8 cellular contexts compared by ENCODE assay signal in genomic region chr18:21598726-21599584, GRCh38. TPM values are rescaled to one million over a fixed set of nuclear protein-coding genes. Genes with fewer than 3 reads are reported as not detected.
DNase-seq lines count a peak whose midpoint lies in the region; ATAC-seq, FAIRE-seq and TF ChIP-seq lines count a peak whose summit lies in the region.

No MANE protein-coding gene starts in this region.

- H3K36me3 ChIP-seq in Panc1 (ENCODE audit: control insufficient read depth, insufficient read depth, low read length): peaks cover 12% of the 10 kb centered on the region
- H3K36me3 ChIP-seq in pancreas: no peaks in the 10 kb centered on the region

- WGBS in pancreas, 2 donors: 42 to 43% methylated on average over 18 of the region's 18 CpGs

- H3K27ac ChIP-seq in Panc1 (ENCODE audit: low read length) (peak overlapping the region; percentile 90), pancreas (peak overlapping the region in 2 of 4 donors; percentile 98)

- no peak for ATAC-seq in Panc1
- no peak for ATAC-seq in pancreas
- ATAC-seq in GM18868 (IDR thresholded peaks at IDR 0.05; ENCODE audit: unreplicated experiment): no peak
- ATAC-seq in GM18498 (IDR thresholded peaks at IDR 0.05; ENCODE audit: unreplicated experiment): no peak

- H3K4me3 ChIP-seq in Panc1 (ENCODE audit: low read depth in 2 of 2, low read length in 2 of 2) (peak overlapping the region; percentile 90 to 94), epithelial cell of esophagus (ENCODE audit: low read length) (peak overlapping the region; percentile 94), pancreas (peak overlapping the region; percentile 76 to 95 (median 84))

- TF ChIP-seq CTCF in Panc1 (IDR thresholded peaks at IDR 0.05): no peak
- TF ChIP-seq CTCF in epithelial cell of esophagus (IDR thresholded peaks at IDR 0.05; ENCODE audit: insufficient read depth, low read depth, low read length, missing control alignments): no peak
- no peak for TF ChIP-seq CTCF in pancreas (IDR thresholded peaks at IDR 0.05)

- in situ Hi-C loops in Panc1 (cut with HindIII; ENCODE audit: low pct_unique_long_range_greater_than_20kb, low sequenced_read_pairs): no loop called here

- H3K4me1 ChIP-seq in Panc1 (ENCODE audit: control insufficient read depth, insufficient read depth, low read length) (peaks cover 10% of the 10 kb centered on the region; the same call in 1 of the 2 replicates), pancreas (peaks cover 0 to 10% (median 5%) of the 10 kb centered on the region in 3 donors)

- no TSS peak for BruUV-seq in Panc1 (replicated peaks; lab: Mats Ljungman, UMichigan)

- H3K9me3 ChIP-seq in Panc1 (ENCODE audit: control insufficient read depth, insufficient read depth, low read depth, low read length) (no peaks in the 10 kb centered on the region), pancreas (no peaks in the 10 kb centered on the region)

- intact Hi-C loops in Panc1 (cut with micrococcal nuclease; ENCODE audit: unreplicated experiment): no loop called here
- intact Hi-C loops in pancreas (cut with DNase I): no loop called here

- no peak for FAIRE-seq in pancreas (lab: Jason Lieb, UNC)

- CTCF ChIA-PET in Panc1 (lab: Charles Lee): no interaction called here

- DNase-seq in SIG-M5 treated with dmso at 0.1 percent for 504 hours (lab: John Stamatoyannopoulos, UW; ENCODE audit: unreplicated experiment) (peak; percentile 39), SIG-M5 (lab: John Stamatoyannopoulos, UW) (no peak), Panc1 (ENCODE audit: low read depth, low spot score) (no peak), epithelial cell of esophagus (ENCODE audit: low read depth) (peak; percentile 36), pancreas (peak in 1 of 6 donors; percentile 38)
- DNase-seq in stimulated activated CD4-positive, alpha-beta T cell treated with anti-CD3 and anti-CD28 coated beads, Interleukin-4, amount 100 ng/mL, for 4 hours: no peak

- H3K27me3 ChIP-seq in Panc1 (ENCODE audit: control insufficient read depth, insufficient read depth, low read length): no peaks in the 10 kb centered on the region
- H3K27me3 ChIP-seq in pancreas: no peaks in the 10 kb centered on the region

- POLR2A ChIA-PET in Panc1 (lab: Charles Lee): no interaction called here

RNA-seq across cellular contexts. Expression of gene ESCO1, which starts 1.5 kb away (rescaled TPM):
- total RNA-seq in Panc1 (2021; ENCODE audit: unreplicated experiment): 15.4 TPM
- 5.5 TPM for polyA plus RNA-seq in Panc1 (2012; ENCODE audit: insufficient read length)
- total RNA-seq in pancreas: 10 to 100 TPM in 1 of 6 donors, 1 to 10 TPM in 5; 5.3 to 10.5 (median 5.8) TPM
- polyA plus RNA-seq in pancreas: 1 to 10 TPM; 6.8 to 8.1 TPM

RNA-seq across cellular contexts. Expression of gene SNRPD1, which starts 13.2 kb away (rescaled TPM):
- total RNA-seq in Panc1 (2021; ENCODE audit: unreplicated experiment): 94.2 TPM
- 118 TPM for polyA plus RNA-seq in Panc1 (2012; ENCODE audit: insufficient read length)
- total RNA-seq in pancreas: 10 to 100 TPM in 4 of 6 donors, 1 to 10 TPM in 2; 6.6 to 17.5 (median 15.4) TPM
- 10 to 100 TPM in 1 of 2 donors, 1 to 10 TPM in 1; 5.4 to 11.6 TPM for polyA plus RNA-seq in pancreas

Comparison
In these comparisons a context has a peak if more than half of its experiments do, and no peak if none do; other contexts are left out.
1. DNase-seq: peak in SIG-M5 treated with dmso at 0.1 percent for 504 hours (single experiment) and epithelial cell of esophagus (single experiment); none in SIG-M5 (single experiment), Panc1 (single experiment) and stimulated activated CD4-positive, alpha-beta T cell treated with anti-CD3 and anti-CD28 coated beads, Interleukin-4, amount 100 ng/mL, for 4 hours (0 of 2).
2. Peak in every context shown above with its lines, with median percentiles within 50 percentile points of each other: H3K4me3 ChIP-seq.